Comparison of ENCODE assay signal across 23 cellular contexts in the genomic region with DNA sequence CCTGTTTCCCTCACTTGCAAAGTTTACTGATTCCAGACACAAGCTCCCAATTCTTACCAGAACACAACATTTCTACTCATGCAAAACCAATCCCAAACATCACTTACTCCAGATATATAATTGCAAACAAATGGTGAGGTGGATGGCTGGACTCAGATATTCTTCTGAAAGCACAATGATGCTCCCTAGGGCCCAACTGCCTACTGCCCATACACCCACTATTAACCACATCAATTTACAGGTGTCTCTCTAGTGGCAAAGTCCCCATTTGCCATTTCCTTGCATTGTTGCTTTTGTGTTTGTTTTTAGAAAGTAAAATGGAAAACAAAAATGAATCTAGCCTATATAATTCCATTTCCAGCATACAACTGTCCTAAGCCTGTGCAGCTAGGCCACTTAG.
"Had no signal": no experiment of that assay in that cellular context is flagged by ENCODE, and none has a peak within 500 bp of the region (broad histone marks: within the 10 kb centered on the region; RNA-seq: fewer than 3 reads in every experiment).

No MANE protein-coding gene starts in this region.

- H3K27me3 ChIP-seq: MG63, SJSA1 had no signal

- FAIRE-seq: HepG2, RCC 7860 had no signal

- H3K27ac ChIP-seq: SJSA1, SK-N-MC had no signal

- H3K4me3 ChIP-seq: MG63, SJSA1, SK-N-MC had no signal

- H3K36me3 ChIP-seq: MG63, SJSA1 had no signal

- H3K9me3 ChIP-seq: MG63, SJSA1 had no signal

- DNase-seq: IMR-90, Karpas-422, KG1, MG63, NCI-H1092 treated with DMSO at 0.1 percent for 48 hours, NCI-H1436, NCI-H187, NCI-H2029, NCI-H2081 treated with DMSO at 0.1 percent for 48 hours, NCI-H2171, NCI-H226, NCI-H446, NCI-H510A, NCI-H524 treated with DMSO at 0.1 percent for 48 hours, NCI-H69, NCI-H774, Right ventricle myocardium superior, RPMI8226, SIG-M5 had no signal

- ATAC-seq: HepG2 had no signal
